ENCODE assay signal across 8 cellular contexts in the genomic region with DNA sequence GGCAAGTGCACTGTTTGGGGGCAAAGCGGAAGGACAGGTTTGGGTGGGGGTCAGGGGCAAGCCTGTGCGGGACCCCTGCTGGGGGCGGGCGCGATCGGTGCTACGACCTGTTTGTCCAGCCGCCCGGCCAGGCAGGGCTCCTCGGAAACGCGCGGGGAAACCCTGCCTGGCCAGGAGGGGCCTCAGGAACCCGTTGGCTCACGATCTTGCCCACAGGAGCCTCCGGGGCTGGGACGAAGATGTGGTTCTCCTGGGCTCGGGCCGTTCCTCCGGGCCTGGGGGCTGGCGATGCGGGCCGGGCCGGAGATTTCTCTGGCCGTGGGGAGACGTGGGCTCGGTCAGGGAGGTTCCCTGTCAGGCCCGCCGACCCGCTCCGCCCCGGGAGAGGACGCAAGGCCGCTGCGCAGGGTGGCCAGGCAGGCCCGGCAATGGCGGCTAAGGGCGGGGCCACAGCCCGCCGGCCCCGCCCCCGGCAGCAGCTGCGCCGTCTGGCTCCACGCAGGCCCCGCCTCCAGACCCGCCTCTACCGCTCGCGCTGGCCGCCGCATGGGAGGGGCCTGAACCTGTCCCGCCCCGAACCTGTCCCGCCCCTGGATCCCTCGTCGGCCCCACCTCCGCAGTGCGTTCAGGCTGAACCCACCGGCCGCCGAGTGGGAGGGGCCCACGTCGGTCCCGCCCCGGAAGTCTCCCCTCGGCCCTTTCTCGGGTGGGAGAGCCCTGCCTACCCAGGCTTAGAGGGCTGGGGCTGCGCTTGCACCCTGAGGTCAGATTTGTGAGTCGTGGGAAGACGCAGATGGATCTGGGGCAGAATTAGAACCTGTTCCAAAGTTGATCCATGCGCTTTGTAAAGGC.
A peak's percentile ranks its signal among the peaks of the same experiment; 100 is the strongest.
DNase-seq lines count a peak whose midpoint lies in the region; ATAC-seq and TF ChIP-seq lines count a peak whose summit lies in the region.

A gene with protein sequence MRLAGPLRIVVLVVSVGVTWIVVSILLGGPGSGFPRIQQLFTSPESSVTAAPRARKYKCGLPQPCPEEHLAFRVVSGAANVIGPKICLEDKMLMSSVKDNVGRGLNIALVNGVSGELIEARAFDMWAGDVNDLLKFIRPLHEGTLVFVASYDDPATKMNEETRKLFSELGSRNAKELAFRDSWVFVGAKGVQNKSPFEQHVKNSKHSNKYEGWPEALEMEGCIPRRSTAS (minus strand): TSS at position 430 of the 852 bp plus-strand sequence. CDS start 460 bp downstream, outside the sequence.

- ATAC-seq in GM18508 (IDR thresholded peaks at IDR 0.05; ENCODE audit: insufficient read depth, unreplicated experiment) (peak; percentile 51), HG02973 (IDR thresholded peaks at IDR 0.05; ENCODE audit: unreplicated experiment) (peak; percentile 91)

- DNase-seq in NCI-H2029 treated with DMSO at 0.1 percent for 48 hours (lab: John Stamatoyannopoulos, UW) (peak; percentile 69), T-helper 9 cell (peak; percentile 88), astrocyte of the cerebellum (ENCODE audit: low read depth) (peak; percentile 55), hippocampal formation (lab: John Stamatoyannopoulos, UW) (peak; percentile 75 to 90), retinal pigment epithelial cell (ENCODE audit: low read depth) (peak; percentile 49), 8988T (no peak)

- in situ Hi-C loops in astrocyte of the cerebellum (cut with HindIII; ENCODE audit: low sequenced_read_pairs) = no loop called here

- H3K4me3 ChIP-seq in astrocyte of the cerebellum (ENCODE audit: low read depth, low read length) (peak within 1 kb of the TSS; percentile 59), retinal pigment epithelial cell (ENCODE audit: low read length) (peak within 1 kb of the TSS; percentile 58)

- TF ChIP-seq CTCF in astrocyte of the cerebellum (IDR thresholded peaks at IDR 0.05; ENCODE audit: low read depth, low read length, missing control alignments) (no peak), retinal pigment epithelial cell (conservative IDR thresholded peaks at IDR 0.05; ENCODE audit: low read depth, low read length) (no peak)
